8 cellular contexts compared by ENCODE assay signal in genomic region chr10:118046491-118047362, GRCh38. TPM values are rescaled to one million over a fixed set of nuclear protein-coding genes. Genes with fewer than 3 reads are reported as not detected.
DNase-seq lines count a peak whose midpoint lies in the region; ATAC-seq and TF ChIP-seq lines count a peak whose summit lies in the region.

RAB11FIP2 (minus strand) TSS chr10:118046941; CDS start chr10:118046163, 778 bp downstream.

- peak within 1 kb of the TSS; percentile 92 for H3K27ac Mint-ChIP-seq in T-helper 17 cell

- H3K4me1 ChIP-seq in right cardiac atrium (ENCODE audit: control insufficient read depth, insufficient read depth, low read length) (peaks cover 2% of the 10 kb centered on the region), uterus (no peaks in the 10 kb centered on the region)

- H3K4me3 ChIP-seq in right cardiac atrium (ENCODE audit: low read length) (peak within 1 kb of the TSS; percentile 74), uterus (peak within 1 kb of the TSS; percentile 72 to 95)

- H3K36me3 Mint-ChIP-seq in T-helper 17 cell (ENCODE audit: low read depth): no peaks in the 10 kb centered on the region

- peaks cover 18% of the 10 kb centered on the region for H3K4me1 Mint-ChIP-seq in T-helper 17 cell

- under 1% methylated on average over 80 of the region's 80 CpGs for WGBS in right cardiac atrium

- DNase-seq in NCI-H1417 treated with DMSO at 0.1 percent for 48 hours (lab: John Stamatoyannopoulos, UW) (peak; percentile 2), T-helper 17 cell (peak; percentile 90 to 94 (median 91)), right cardiac atrium (peak; percentile 98 to 99 (median 99)), putamen (ENCODE audit: low spot score) (peak; percentile 95), uterus (peak; percentile 96 to 97)

- H3K27ac ChIP-seq in angular gyrus (ENCODE audit: low read depth, low read length): peak within 1 kb of the TSS; percentile 89
- H3K27ac ChIP-seq in right cardiac atrium (ENCODE audit: low read length): peak within 1 kb of the TSS; percentile 40
- peak within 1 kb of the TSS; percentile 97 to 99 for H3K27ac ChIP-seq in uterus

- H3K36me3 ChIP-seq in uterus: no peaks in the 10 kb centered on the region

- TF ChIP-seq CTCF in uterus (IDR thresholded peaks at IDR 0.05): peak in 2 of 4 experiments; percentile 9 to 30

- no peaks in the 10 kb centered on the region for H3K9me3 ChIP-seq in T-helper 17 cell (ENCODE audit: control insufficient read depth, low read length, poor library complexity, severe bottlenecking)
- H3K9me3 ChIP-seq in right cardiac atrium (ENCODE audit: control insufficient read depth, low read length): no peaks in the 10 kb centered on the region
- H3K9me3 ChIP-seq in uterus: no peaks in the 10 kb centered on the region

- H3K27me3 Mint-ChIP-seq in T-helper 17 cell: no peaks in the 10 kb centered on the region

- ATAC-seq in HG02840 (IDR thresholded peaks at IDR 0.05; ENCODE audit: low FRiP score, unreplicated experiment) (peak; percentile 96), T-helper 17 cell (peak; percentile 94), right cardiac atrium (peak; percentile 97)

- intact Hi-C loops in right cardiac atrium (cut with DNase I): no loop called here
- intact Hi-C loops in uterus (cut with DNase I; ENCODE audit: low total_unique reads): no loop called here

- TF ChIP-seq POLR2A in GM15510 (IDR thresholded peaks at IDR 0.05; ENCODE audit: borderline replicate concordance, extremely low read depth, insufficient read length): peak; percentile 70
- peak; percentile 61 to 85 for TF ChIP-seq POLR2A in uterus (IDR thresholded peaks at IDR 0.05)

- H3K4me3 Mint-ChIP-seq in T-helper 17 cell: peak within 1 kb of the TSS; percentile 88

- H3K27me3 ChIP-seq in right cardiac atrium (ENCODE audit: control insufficient read depth, insufficient read depth): no peaks in the 10 kb centered on the region
- no peaks in the 10 kb centered on the region for H3K27me3 ChIP-seq in uterus

RNA-seq across cellular contexts. Expression of gene RAB11FIP2, which starts in this region (rescaled TPM):
- total RNA-seq in T-helper 17 cell (10 to 100 TPM; 19.5 to 29.5 TPM), right cardiac atrium (10 to 100 TPM; 16.6 to 18.3 (median 17.2) TPM), uterus (10 to 100 TPM; 40.0 to 98.6 (median 74.4) TPM)
- 4.9 TPM for polyA plus RNA-seq in right cardiac atrium

Comparison
In these comparisons a context has a peak if more than half of its experiments do, and no peak if none do; other contexts are left out.
1. Peak in every context shown above with its lines: DNase-seq, ATAC-seq, H3K4me3 ChIP-seq and H3K27ac ChIP-seq.
2. DNase-seq: peak in every context shown above with its lines; median percentile 99 in right cardiac atrium; 96 in uterus; 95 in putamen; 91 in T-helper 17 cell; 2 in NCI-H1417 treated with DMSO at 0.1 percent for 48 hours.
3. H3K27ac ChIP-seq: peak in every context shown above with its lines; median percentile 98 in uterus; 89 in angular gyrus; 40 in right cardiac atrium.